8 cellular contexts compared by ENCODE assay signal in the genomic region with DNA sequence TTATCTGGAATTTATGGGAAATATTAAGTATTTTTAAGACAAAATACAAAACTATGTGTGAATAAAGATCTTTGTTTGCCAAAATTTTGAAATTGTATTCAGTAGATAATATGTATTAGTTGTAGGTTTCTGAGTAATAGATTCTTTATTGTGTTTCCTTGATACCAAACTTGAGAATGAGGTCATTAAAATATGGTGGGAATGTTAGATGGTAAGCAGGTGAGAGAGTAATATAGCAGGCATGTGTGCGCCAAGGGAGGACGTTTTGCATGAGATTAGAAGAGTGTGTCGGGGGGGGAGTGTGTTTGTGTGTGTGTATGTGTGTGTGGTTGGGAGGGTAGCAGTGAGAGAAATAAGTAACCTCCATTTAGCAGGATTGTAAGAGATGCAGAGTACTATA.
"Had no signal": no experiment of that assay in that cellular context is flagged by ENCODE, and none has a peak within 500 bp of the region (broad histone marks: within the 10 kb centered on the region; RNA-seq: fewer than 3 reads in every experiment).

No MANE protein-coding gene starts in this region.

- H3K9ac ChIP-seq: KMS-11 had no signal

- FAIRE-seq: K562 had no signal

- H3K4me2 ChIP-seq: KMS-11 had no signal

- H3K4me3 ChIP-seq: K562 had no signal

- H3K27ac ChIP-seq: HL-60, KMS-11 had no signal

- H3K4me1 Mint-ChIP-seq: IgD-negative memory B cell had no signal

- ATAC-seq: K562 had no signal

- H3K4me3 Mint-ChIP-seq: IgD-negative memory B cell had no signal

- DNase-seq: IMR-90, Karpas-422, KBM-7, KG1 had no signal

- H3K27me3 Mint-ChIP-seq: IgD-negative memory B cell had no signal
